ENCODE assay signal across 8 cellular contexts in the genomic region with DNA sequence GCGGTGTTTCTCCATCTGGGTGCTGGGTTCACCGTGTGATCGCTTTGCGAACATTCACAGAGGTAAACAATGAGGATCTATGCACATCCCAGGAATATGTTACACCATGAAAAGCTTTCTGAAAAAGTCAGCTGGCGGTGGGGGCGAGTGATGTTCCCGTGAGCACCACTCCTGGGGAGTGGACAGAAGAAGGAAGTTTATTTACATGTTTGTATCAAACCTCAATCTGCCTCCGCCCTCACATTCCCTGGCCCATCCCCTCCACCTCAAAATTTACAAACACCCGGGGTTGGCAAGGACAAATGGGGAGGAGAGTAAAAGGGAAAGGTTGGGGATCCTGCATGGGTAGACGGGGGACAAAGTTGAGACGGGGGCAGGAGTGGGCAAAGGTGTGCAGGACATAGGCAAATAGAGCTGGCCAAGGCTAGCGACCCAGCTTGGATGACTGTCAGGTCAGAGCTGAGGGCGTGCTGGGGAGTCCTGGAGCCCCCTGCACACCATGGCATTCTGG. TPM values are rescaled to one million over a fixed set of nuclear protein-coding genes. Genes with fewer than 3 reads are reported as not detected.
DNase-seq lines count a peak whose midpoint lies in the region; ATAC-seq and TF ChIP-seq lines count a peak whose summit lies in the region.

No MANE protein-coding gene starts in this region.

- H3K9me3 ChIP-seq in endocrine pancreas (ENCODE audit: control insufficient read depth, low read length) (no peaks in the 10 kb centered on the region), mucosa of rectum (ENCODE audit: control insufficient read depth in 2 of 2, low read length in 2 of 2) (no peaks in the 10 kb centered on the region), vagina (no peaks in the 10 kb centered on the region), HAP-1 (no peaks in the 10 kb centered on the region)

- H3K36me3 ChIP-seq in endocrine pancreas (ENCODE audit: control insufficient read depth, insufficient read depth, low read length), result no peaks in the 10 kb centered on the region
- peaks cover 42 to 45% of the 10 kb centered on the region in 2 donors for H3K36me3 ChIP-seq in mucosa of rectum (ENCODE audit: control insufficient read depth in 2 of 2, insufficient read depth in 2 of 2, low read length in 2 of 2)
- peaks cover 0 to 40% of the 10 kb centered on the region in 2 donors for H3K36me3 ChIP-seq in vagina
- H3K36me3 ChIP-seq in HAP-1 (replicated peaks), result peaks cover 41% of the 10 kb centered on the region

- in situ Hi-C loops in HAP-1 (cut with MboI; ENCODE audit: low sequenced_read_pairs), result no loop called here

- peak overlapping the region; percentile 58 for H3K9ac ChIP-seq in endocrine pancreas (ENCODE audit: control insufficient read depth, insufficient read depth, low read length)
- H3K9ac ChIP-seq in mucosa of rectum (ENCODE audit: low read depth in 1 of 2, low read length in 2 of 2), result peak overlapping the region; percentile 94 to 98

- no peak for TF ChIP-seq POLR2A in vagina (IDR thresholded peaks at IDR 0.05)

- DNase-seq in Right ventricle myocardium superior (peak; percentile 54), left ventricle myocardium superior (no peak), vagina (ENCODE audit: extremely low spot score in 2 of 2) (no peak), HAP-1 (ENCODE audit: low spot score in 2 of 2) (no peak), dermis blood vessel endothelial cell (no peak)

- ATAC-seq in Right ventricle myocardium superior (ENCODE audit: poor library complexity), result no peak
- ATAC-seq in left ventricle myocardium superior, result no peak
- ATAC-seq in GM18520 (IDR thresholded peaks at IDR 0.05; ENCODE audit: unreplicated experiment), result no peak

- TF ChIP-seq CTCF in vagina (IDR thresholded peaks at IDR 0.05), result no peak

- H3K4me3 ChIP-seq in endocrine pancreas (ENCODE audit: control insufficient read depth, insufficient read depth, low read length) (no peak overlapping the region), mucosa of rectum (ENCODE audit: low read length in 2 of 2) (peak overlapping the region; percentile 77 to 97), vagina (peak overlapping the region; percentile 87 to 94), HAP-1 (no peak overlapping the region)

- H3K27me3 ChIP-seq in endocrine pancreas (ENCODE audit: control insufficient read depth, insufficient read depth, low read length) (no peaks in the 10 kb centered on the region), mucosa of rectum (ENCODE audit: control insufficient read depth in 2 of 2, insufficient read depth in 2 of 2, low read length in 2 of 2) (no peaks in the 10 kb centered on the region), vagina (no peaks in the 10 kb centered on the region), HAP-1 (ENCODE audit: low read depth) (no peaks in the 10 kb centered on the region)

- intact Hi-C loops in Right ventricle myocardium superior (cut with DNase I), result loop anchor here (5.0 kb wide), 2 partner anchors 47 to 127 kb away; a partner anchor contains a TSS
- intact Hi-C loops in left ventricle myocardium superior (cut with micrococcal nuclease), result no loop called here
- intact Hi-C loops in vagina (cut with DNase I), result loop anchor here (1.0 to 5.0 kb wide), 3 partner anchors 29 to 197 kb away; a partner anchor contains a TSS

- peak overlapping the region; percentile 99 to 100 for H3K27ac ChIP-seq in mucosa of rectum (ENCODE audit: low read depth in 2 of 2, low read length in 2 of 2)
- H3K27ac ChIP-seq in vagina, result peak overlapping the region; percentile 99

- no peaks in the 10 kb centered on the region for H3K4me1 ChIP-seq in endocrine pancreas (ENCODE audit: control insufficient read depth, insufficient read depth, low read length)
- H3K4me1 ChIP-seq in mucosa of rectum (ENCODE audit: control insufficient read depth in 2 of 2, insufficient read depth in 2 of 2, low read length in 2 of 2), result peaks cover 61 to 78% of the 10 kb centered on the region in 2 donors
- H3K4me1 ChIP-seq in vagina, result peaks cover 71% of the 10 kb centered on the region
- peaks cover 32% of the 10 kb centered on the region for H3K4me1 ChIP-seq in HAP-1

RNA-seq across cellular contexts. Expression of a gene that starts 6.9 kb away (rescaled TPM):
- 47.9 TPM for total RNA-seq in Right ventricle myocardium superior
- 44.0 TPM for total RNA-seq in left ventricle myocardium superior
- 271 TPM for total RNA-seq in vagina
- 58.9 and 67.6 TPM in 2 replicates for total RNA-seq in dermis blood vessel endothelial cell

RNA-seq across cellular contexts. Expression of a gene that starts 24.5 kb away (rescaled TPM):
- total RNA-seq in Right ventricle myocardium superior (0.22 TPM), left ventricle myocardium superior (0.47 TPM), vagina (14.7 TPM), dermis blood vessel endothelial cell (0.09 TPM in 1 of 2 replicates, not detected in the other)

RNA-seq across cellular contexts. Expression of a gene that starts 40.4 kb away (rescaled TPM):
- total RNA-seq in Right ventricle myocardium superior, result not detected
- 1.7 TPM for total RNA-seq in left ventricle myocardium superior
- 55.2 TPM for total RNA-seq in vagina
- total RNA-seq in dermis blood vessel endothelial cell, result 1.5 and 7.1 TPM in 2 replicates

RNA-seq across cellular contexts. Expression of a gene that starts 49.0 kb away (rescaled TPM):
- total RNA-seq in Right ventricle myocardium superior (23.2 TPM), left ventricle myocardium superior (32.9 TPM), vagina (146 TPM), dermis blood vessel endothelial cell (46.4 and 74.0 TPM in 2 replicates)

Comparison
In these comparisons a context has a peak if more than half of its experiments do, and no peak if none do; other contexts are left out.
1. H3K4me3 ChIP-seq: peak in mucosa of rectum (2 of 2) and vagina (2 of 2); none in endocrine pancreas (single experiment) and HAP-1 (single experiment).
2. RNA of a gene that starts 24.5 kb away (total RNA-seq): 14.7 TPM in vagina (single experiment); 0.47 TPM in left ventricle myocardium superior (single experiment), 0.22 TPM in Right ventricle myocardium superior (single experiment) and 0.09 TPM in dermis blood vessel endothelial cell; every median in the first group is over 10 times any median in the second.